In the genomic region with DNA sequence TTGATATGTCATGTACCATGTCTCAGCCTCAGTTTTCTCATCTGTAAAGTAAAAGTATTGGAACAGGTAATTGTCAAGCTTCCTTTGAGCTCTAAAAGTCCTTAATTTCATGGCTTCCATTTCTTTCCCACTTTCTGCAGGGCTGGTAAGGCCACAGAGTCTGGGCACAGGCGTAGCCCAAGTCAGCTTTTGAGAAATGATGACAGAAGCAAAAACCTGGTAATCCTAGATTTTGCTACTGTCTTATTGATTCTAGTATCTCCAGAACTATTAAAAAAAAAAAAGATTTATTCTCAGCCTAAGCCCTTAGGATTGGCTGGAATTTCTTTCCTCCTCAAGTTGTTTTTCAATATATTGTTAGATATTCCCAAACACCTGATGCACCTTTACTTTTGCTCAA, we compare ENCODE assay signal across 1 cellular context.
TF ChIP-seq lines count a peak whose summit lies in the region.

No MANE protein-coding gene starts in this region.

TF ChIP-seq in K562, 482 proteins besides CTCF, POLR2A, EP300 and RAD21 (continued from another document):
- TF ChIP-seq, protein P1, sequence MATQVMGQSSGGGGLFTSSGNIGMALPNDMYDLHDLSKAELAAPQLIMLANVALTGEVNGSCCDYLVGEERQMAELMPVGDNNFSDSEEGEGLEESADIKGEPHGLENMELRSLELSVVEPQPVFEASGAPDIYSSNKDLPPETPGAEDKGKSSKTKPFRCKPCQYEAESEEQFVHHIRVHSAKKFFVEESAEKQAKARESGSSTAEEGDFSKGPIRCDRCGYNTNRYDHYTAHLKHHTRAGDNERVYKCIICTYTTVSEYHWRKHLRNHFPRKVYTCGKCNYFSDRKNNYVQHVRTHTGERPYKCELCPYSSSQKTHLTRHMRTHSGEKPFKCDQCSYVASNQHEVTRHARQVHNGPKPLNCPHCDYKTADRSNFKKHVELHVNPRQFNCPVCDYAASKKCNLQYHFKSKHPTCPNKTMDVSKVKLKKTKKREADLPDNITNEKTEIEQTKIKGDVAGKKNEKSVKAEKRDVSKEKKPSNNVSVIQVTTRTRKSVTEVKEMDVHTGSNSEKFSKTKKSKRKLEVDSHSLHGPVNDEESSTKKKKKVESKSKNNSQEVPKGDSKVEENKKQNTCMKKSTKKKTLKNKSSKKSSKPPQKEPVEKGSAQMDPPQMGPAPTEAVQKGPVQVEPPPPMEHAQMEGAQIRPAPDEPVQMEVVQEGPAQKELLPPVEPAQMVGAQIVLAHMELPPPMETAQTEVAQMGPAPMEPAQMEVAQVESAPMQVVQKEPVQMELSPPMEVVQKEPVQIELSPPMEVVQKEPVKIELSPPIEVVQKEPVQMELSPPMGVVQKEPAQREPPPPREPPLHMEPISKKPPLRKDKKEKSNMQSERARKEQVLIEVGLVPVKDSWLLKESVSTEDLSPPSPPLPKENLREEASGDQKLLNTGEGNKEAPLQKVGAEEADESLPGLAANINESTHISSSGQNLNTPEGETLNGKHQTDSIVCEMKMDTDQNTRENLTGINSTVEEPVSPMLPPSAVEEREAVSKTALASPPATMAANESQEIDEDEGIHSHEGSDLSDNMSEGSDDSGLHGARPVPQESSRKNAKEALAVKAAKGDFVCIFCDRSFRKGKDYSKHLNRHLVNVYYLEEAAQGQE (CRISPR knock-in tag; IDR thresholded peaks at IDR 0.05; ENCODE audit: low read depth), result no peak
- TF ChIP-seq XRCC3 (IDR thresholded peaks at IDR 0.05), result no peak
- TF ChIP-seq, protein P2, sequence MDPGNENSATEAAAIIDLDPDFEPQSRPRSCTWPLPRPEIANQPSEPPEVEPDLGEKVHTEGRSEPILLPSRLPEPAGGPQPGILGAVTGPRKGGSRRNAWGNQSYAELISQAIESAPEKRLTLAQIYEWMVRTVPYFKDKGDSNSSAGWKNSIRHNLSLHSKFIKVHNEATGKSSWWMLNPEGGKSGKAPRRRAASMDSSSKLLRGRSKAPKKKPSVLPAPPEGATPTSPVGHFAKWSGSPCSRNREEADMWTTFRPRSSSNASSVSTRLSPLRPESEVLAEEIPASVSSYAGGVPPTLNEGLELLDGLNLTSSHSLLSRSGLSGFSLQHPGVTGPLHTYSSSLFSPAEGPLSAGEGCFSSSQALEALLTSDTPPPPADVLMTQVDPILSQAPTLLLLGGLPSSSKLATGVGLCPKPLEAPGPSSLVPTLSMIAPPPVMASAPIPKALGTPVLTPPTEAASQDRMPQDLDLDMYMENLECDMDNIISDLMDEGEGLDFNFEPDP (CRISPR knock-in tag; IDR thresholded peaks at IDR 0.05), result no peak
- TF ChIP-seq SIRT6 (IDR thresholded peaks at IDR 0.05; ENCODE audit: low read depth, low read length), result no peak
- no peak for TF ChIP-seq ASH1L (IDR thresholded peaks at IDR 0.05; ENCODE audit: borderline replicate concordance, low read depth, partially characterized antibody)
- no peak for TF ChIP-seq FIP1L1 (IDR thresholded peaks at IDR 0.05; ENCODE audit: low read depth, low read length, poor library complexity, severe bottlenecking)
- TF ChIP-seq, protein P3, sequence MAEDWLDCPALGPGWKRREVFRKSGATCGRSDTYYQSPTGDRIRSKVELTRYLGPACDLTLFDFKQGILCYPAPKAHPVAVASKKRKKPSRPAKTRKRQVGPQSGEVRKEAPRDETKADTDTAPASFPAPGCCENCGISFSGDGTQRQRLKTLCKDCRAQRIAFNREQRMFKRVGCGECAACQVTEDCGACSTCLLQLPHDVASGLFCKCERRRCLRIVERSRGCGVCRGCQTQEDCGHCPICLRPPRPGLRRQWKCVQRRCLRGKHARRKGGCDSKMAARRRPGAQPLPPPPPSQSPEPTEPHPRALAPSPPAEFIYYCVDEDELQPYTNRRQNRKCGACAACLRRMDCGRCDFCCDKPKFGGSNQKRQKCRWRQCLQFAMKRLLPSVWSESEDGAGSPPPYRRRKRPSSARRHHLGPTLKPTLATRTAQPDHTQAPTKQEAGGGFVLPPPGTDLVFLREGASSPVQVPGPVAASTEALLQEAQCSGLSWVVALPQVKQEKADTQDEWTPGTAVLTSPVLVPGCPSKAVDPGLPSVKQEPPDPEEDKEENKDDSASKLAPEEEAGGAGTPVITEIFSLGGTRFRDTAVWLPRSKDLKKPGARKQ (CRISPR knock-in tag; IDR thresholded peaks at IDR 0.05), result no peak
- TF ChIP-seq MAFF (IDR thresholded peaks at IDR 0.05; ENCODE audit: low read length), result peak; percentile 29; the same call in 1 of the 2 replicates
- peak; percentile 38; the same call in 1 of the 2 replicates for TF ChIP-seq ZNF316 (IDR thresholded peaks at IDR 0.05)
- peak; percentile 52 for TF ChIP-seq MAFK (IDR thresholded peaks at IDR 0.05; ENCODE audit: low read length)
- no peak for TF ChIP-seq XRCC5 (IDR thresholded peaks at IDR 0.05; ENCODE audit: low read depth, low read length)
- no peak for TF ChIP-seq RFX1 (IDR thresholded peaks at IDR 0.05)
- TF ChIP-seq HINFP (tag; conservative IDR thresholded peaks at IDR 0.05; ENCODE audit: low read depth), result no peak
- no peak for TF ChIP-seq RBM25 (IDR thresholded peaks at IDR 0.05; ENCODE audit: low read depth, low read length, severe bottlenecking)
